Comparison of ENCODE assay signal across 20 cellular contexts in the genomic region with DNA sequence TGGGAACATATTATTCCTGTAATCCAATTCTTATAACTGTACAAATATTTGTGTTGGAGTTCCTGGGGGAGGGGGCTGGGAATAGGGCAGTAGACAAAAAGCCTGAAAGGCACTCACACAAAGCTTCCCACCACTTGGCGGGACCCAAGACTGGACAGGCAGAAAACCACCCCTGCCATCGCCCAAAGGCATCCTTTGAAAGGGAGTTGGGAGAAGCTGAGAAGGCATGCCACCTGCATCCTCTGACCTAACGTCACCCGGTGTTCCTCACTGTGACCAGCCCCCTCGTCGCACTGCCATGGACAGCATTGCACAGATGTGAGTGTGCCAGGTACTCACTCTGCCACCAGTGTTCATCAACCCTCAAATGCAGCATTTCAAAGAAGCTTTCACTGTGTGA.
"Had no signal": no experiment of that assay in that cellular context is flagged by ENCODE, and none has a peak within 500 bp of the region (broad histone marks: within the 10 kb centered on the region; RNA-seq: fewer than 3 reads in every experiment).

No MANE protein-coding gene starts in this region.

- H3K27me3 ChIP-seq: dorsolateral prefrontal cortex, uterus had no signal

- DNase-seq: cortex of kidney; dorsolateral prefrontal cortex; effector memory CD4-positive, alpha-beta T cell; esophagus squamous epithelium; foreskin fibroblast; glutamatergic neuron; immature natural killer cell; kidney; left colon; left ventricle myocardium superior; mesendoderm; naive B cell; right cardiac atrium; small intestine; stimulated activated CD4-positive, alpha-beta T cell treated with anti-CD3 and anti-CD28 coated beads, Interleukin-12 subunit alpha, Interleukin-12 subunit beta, amount 100 ng/mL, for 4 hours; stimulated activated naive CD4-positive, alpha-beta T cell treated with Interleukin-2 at 50 U/mL for 16 hours; trophoblast cell; uterus had no signal

- H3K4me1 ChIP-seq: esophagus squamous epithelium, gastroesophageal sphincter, uterus had no signal

- H3K4me3 ChIP-seq: dorsolateral prefrontal cortex, esophagus squamous epithelium, gastroesophageal sphincter, uterus had no signal

- H3K9me3 ChIP-seq: esophagus squamous epithelium, gastroesophageal sphincter, uterus had no signal

- H3K27ac ChIP-seq: dorsolateral prefrontal cortex, epithelial cell of prostate, esophagus squamous epithelium, gastroesophageal sphincter, uterus had no signal

- H3K36me3 ChIP-seq: esophagus squamous epithelium, gastroesophageal sphincter, uterus had no signal

- ATAC-seq: gastroesophageal sphincter, left colon, left ventricle myocardium superior, right cardiac atrium had no signal
